Comparison of ENCODE assay signal across 21 cellular contexts in genomic region chr13:104976964-104977363, GRCh38.
"Had no signal": no experiment of that assay in that cellular context is flagged by ENCODE, and none has a peak within 500 bp of the region (broad histone marks: within the 10 kb centered on the region; RNA-seq: fewer than 3 reads in every experiment).

No MANE protein-coding gene starts in this region.

- H3K36me3 Mint-ChIP-seq: activated naive CD4-positive, alpha-beta T cell treated with anti-CD3 and anti-CD28 coated beads, Interleukin-2, amount 50 U/mL, for 72 hours; natural killer cell; stimulated activated effector memory CD8-positive, alpha-beta T cell treated with anti-CD3 and anti-CD28 coated beads, Interleukin-12 subunit alpha, Interleukin-12 subunit beta, amount 100 ng/mL, for 72 hours had no signal

- H3K27ac ChIP-seq: adrenal gland, lower lobe of right lung, parathyroid adenoma, sigmoid colon, thyroid gland had no signal

- H3K79me2 ChIP-seq: parathyroid adenoma had no signal

- H3K9me3 Mint-ChIP-seq: activated naive CD4-positive, alpha-beta T cell treated with anti-CD3 and anti-CD28 coated beads, Interleukin-2, amount 50 U/mL, for 72 hours; activated T-helper 1 cell treated with anti-CD3 and anti-CD28 coated beads, Interleukin-12 subunit alpha, Interleukin-12 subunit beta, Interleukin-2, Interleukin-4 antibody, amounts not matched to agents 30 ng/mL and 10 ng/mL and 1 ng/mL, durations not matched to agents 14 hours and 24 hours and 36 hours; natural killer cell; stimulated activated effector memory CD8-positive, alpha-beta T cell treated with anti-CD3 and anti-CD28 coated beads, Interleukin-12 subunit alpha, Interleukin-12 subunit beta, amount 100 ng/mL, for 72 hours had no signal

- H3K36me3 ChIP-seq: adrenal gland, lower lobe of right lung, sigmoid colon, thyroid gland had no signal

- H3K4me1 Mint-ChIP-seq: stimulated activated effector memory CD8-positive, alpha-beta T cell treated with anti-CD3 and anti-CD28 coated beads, Interleukin-12 subunit alpha, Interleukin-12 subunit beta, amount 100 ng/mL, for 72 hours had no signal

- DNase-seq: activated CD4-positive, alpha-beta T cell treated with anti-CD3 and anti-CD28 coated beads, Interleukin-2, amount 50 U/mL, for 1 hour; activated CD8-positive, alpha-beta memory T cell treated with anti-CD3 and anti-CD28 coated beads for 24 hours; activated CD8-positive, alpha-beta memory T cell treated with anti-CD3 and anti-CD28 coated beads, Interleukin-2, amount 50 U/mL, for 48 hours; activated gamma-delta T cell treated with Interleukin-2 at 50 U/mL for 16 hours; cerebellar nuclear complex; cortex of kidney; erythroblast; foreskin melanocyte; glutamatergic neuron; lower lobe of right lung; natural killer cell; sigmoid colon; stimulated activated CD4-positive, alpha-beta T cell treated with anti-CD3 and anti-CD28 coated beads, Interleukin-4, amount 100 ng/mL, for 24 hours; T1000; thyroid gland had no signal

- H3K4me1 ChIP-seq: adrenal gland, lower lobe of right lung, parathyroid adenoma, sigmoid colon, thyroid gland had no signal

- ATAC-seq: activated CD4-positive, CD25-positive, alpha-beta regulatory T cell treated with anti-CD3 and anti-CD28 coated beads, Interleukin-2, amount 50 U/mL, for 24 hours; lower lobe of right lung; natural killer cell; stimulated activated effector memory CD8-positive, alpha-beta T cell treated with anti-CD3 and anti-CD28 coated beads, Interleukin-12 subunit alpha, Interleukin-12 subunit beta, amount 100 ng/mL, for 72 hours had no signal

- H3K27ac Mint-ChIP-seq: activated naive CD4-positive, alpha-beta T cell treated with anti-CD3 and anti-CD28 coated beads, Interleukin-2, amount 50 U/mL, for 72 hours; activated T-helper 1 cell treated with anti-CD3 and anti-CD28 coated beads, Interleukin-12 subunit alpha, Interleukin-12 subunit beta, Interleukin-2, Interleukin-4 antibody, amounts not matched to agents 30 ng/mL and 10 ng/mL and 1 ng/mL, durations not matched to agents 14 hours and 24 hours and 36 hours; natural killer cell; stimulated activated effector memory CD8-positive, alpha-beta T cell treated with anti-CD3 and anti-CD28 coated beads, Interleukin-12 subunit alpha, Interleukin-12 subunit beta, amount 100 ng/mL, for 72 hours had no signal

- H3K9me3 ChIP-seq: adrenal gland, lower lobe of right lung, sigmoid colon, thyroid gland had no signal

- H3K4me3 ChIP-seq: adrenal gland, lower lobe of right lung, sigmoid colon, thyroid gland had no signal

- H3K4me3 Mint-ChIP-seq: activated T-helper 1 cell treated with anti-CD3 and anti-CD28 coated beads, Interleukin-12 subunit alpha, Interleukin-12 subunit beta, Interleukin-2, Interleukin-4 antibody, amounts not matched to agents 30 ng/mL and 10 ng/mL and 1 ng/mL, durations not matched to agents 14 hours and 24 hours and 36 hours; natural killer cell; stimulated activated effector memory CD8-positive, alpha-beta T cell treated with anti-CD3 and anti-CD28 coated beads, Interleukin-12 subunit alpha, Interleukin-12 subunit beta, amount 100 ng/mL, for 72 hours had no signal

- H2AFZ ChIP-seq: parathyroid adenoma had no signal

- H3K27me3 ChIP-seq: adrenal gland, sigmoid colon, thyroid gland had no signal
